Comparison of ENCODE assay signal across 17 cellular contexts in the genomic region with DNA sequence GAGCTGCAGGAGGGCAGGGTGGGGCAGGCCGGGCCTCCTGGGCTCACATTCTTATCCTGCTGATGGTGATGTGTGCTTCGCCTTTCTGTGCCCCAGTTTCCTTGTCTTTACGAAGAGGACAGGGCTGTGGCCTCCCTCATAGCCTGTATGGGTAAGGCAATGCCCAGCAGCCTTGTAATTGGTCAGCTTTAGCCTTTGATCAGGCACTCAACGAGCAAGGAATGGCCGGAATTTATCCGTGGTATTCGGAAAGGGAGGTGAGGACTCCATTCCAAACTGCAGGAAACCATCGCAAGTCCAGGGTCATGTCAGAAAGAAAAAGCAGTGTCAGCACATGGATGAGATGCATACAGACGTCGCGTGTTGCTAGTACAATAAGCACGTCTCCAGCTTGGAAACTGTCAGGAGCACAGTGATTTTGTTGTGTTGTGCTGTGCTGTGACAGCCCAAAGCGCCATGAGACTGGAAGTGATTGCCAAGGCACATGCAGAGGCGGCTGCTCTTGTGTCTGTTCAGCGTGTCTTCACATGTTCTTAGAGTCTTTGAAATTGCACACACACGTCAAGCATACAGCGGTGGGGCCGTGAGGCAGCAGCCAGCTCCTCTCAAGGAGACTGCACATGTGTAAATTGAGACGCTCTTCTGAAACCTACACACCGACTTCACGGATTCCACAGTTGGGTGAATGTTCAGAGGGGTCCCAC. TPM values are rescaled to one million over a fixed set of nuclear protein-coding genes. Genes with fewer than 3 reads are reported as not detected.
DNase-seq lines count a peak whose midpoint lies in the region; ATAC-seq, FAIRE-seq and TF ChIP-seq lines count a peak whose summit lies in the region.
"Had no signal": no experiment of that assay in that cellular context is flagged by ENCODE, and none has a peak within 500 bp of the region (broad histone marks: within the 10 kb centered on the region; RNA-seq: fewer than 3 reads in every experiment).

No MANE protein-coding gene starts in this region.

- no peak for FAIRE-seq in A549 (lab: Jason Lieb, UNC)
- FAIRE-seq: pancreas had no signal

- H3K27me3 ChIP-seq in NT2/D1 (ENCODE audit: insufficient read depth, insufficient read length): peaks cover 6% of the 10 kb centered on the region
- H3K27me3 ChIP-seq: gastroesophageal sphincter, pancreas had no signal

- H3K27me3 Mint-ChIP-seq in endothelial cell (ENCODE audit: unreplicated experiment): peaks cover 17% of the 10 kb centered on the region
- H3K27me3 Mint-ChIP-seq: activated naive CD8-positive, alpha-beta T cell had no signal

- H3K36me3 Mint-ChIP-seq in endothelial cell (ENCODE audit: low read depth, unreplicated experiment): peaks cover 30% of the 10 kb centered on the region

- POLR2A ChIA-PET in A549 (lab: Yijun Ruan, JAX): no interaction called here

- peaks cover 7% of the 10 kb centered on the region for H3K4me1 ChIP-seq in A549
- H3K4me1 ChIP-seq in NT2/D1 (ENCODE audit: insufficient read depth, insufficient read length): peaks cover 15% of the 10 kb centered on the region

- no peak for TF ChIP-seq RAD21 in A549 (conservative IDR thresholded peaks at IDR 0.05 in 1 of 2, IDR thresholded peaks at IDR 0.05 in 1 of 2)

- H3K27ac Mint-ChIP-seq in endothelial cell (ENCODE audit: unreplicated experiment): no peak overlapping the region
- H3K27ac Mint-ChIP-seq: activated naive CD8-positive, alpha-beta T cell had no signal

- H3K4me3 Mint-ChIP-seq in endothelial cell (ENCODE audit: unreplicated experiment): peak overlapping the region; percentile 31
- H3K4me3 Mint-ChIP-seq: activated naive CD8-positive, alpha-beta T cell had no signal

- 93% methylated on average over 20 of the region's 21 CpGs for WGBS in A549 (ENCODE audit: missing lambda C conversion rate)

- peaks cover 6% of the 10 kb centered on the region; the same call in 2 of the 3 replicates for H3K9me3 ChIP-seq in A549
- H3K9me3 ChIP-seq in NT2/D1 (ENCODE audit: insufficient read depth, low read length): peaks cover 19% of the 10 kb centered on the region; the same call in 1 of the 2 replicates
- H3K9me3 ChIP-seq: gastroesophageal sphincter, pancreas had no signal

- ATAC-seq in A549 (no peak; a peak in 2 of 6 replicates), HG03025 (IDR thresholded peaks at IDR 0.05; ENCODE audit: low FRiP score, unreplicated experiment) (no peak)
- ATAC-seq: gastroesophageal sphincter had no signal

- no peak overlapping the region for H3K4me2 ChIP-seq in A549

- no peak for TF ChIP-seq EP300 in A549 (IDR thresholded peaks at IDR 0.05)

- CTCF ChIA-PET in A549 (lab: Yijun Ruan, JAX): interaction anchor here (0.7 to 1.4 kb wide), 2 partner anchors 86 to 138 kb away, joined by 3 to 5 read pairs; no protein-coding TSS in a partner anchor

- TF ChIP-seq CTCF in A549 (IDR thresholded peaks at IDR 0.05) (no peak), endothelial cell (IDR thresholded peaks at IDR 0.05; ENCODE audit: unreplicated experiment) (no peak)

- H3K9ac ChIP-seq in NT2/D1 (ENCODE audit: insufficient read length, low read depth): no peak overlapping the region

- no peaks in the 10 kb centered on the region for H3K9me3 Mint-ChIP-seq in endothelial cell (ENCODE audit: unreplicated experiment)

- peaks cover 26% of the 10 kb centered on the region for H3K4me1 Mint-ChIP-seq in endothelial cell (ENCODE audit: unreplicated experiment)

- H3K4me3 ChIP-seq in A549 (no peak overlapping the region), NT2/D1 (ENCODE audit: insufficient read length, low read depth) (no peak overlapping the region)
- H3K4me3 ChIP-seq: gastroesophageal sphincter, pancreas, SK-N-MC had no signal

- peaks cover 70% of the 10 kb centered on the region for H3K36me3 ChIP-seq in NT2/D1 (ENCODE audit: insufficient read depth, insufficient read length, low read length)
- H3K36me3 ChIP-seq: pancreas had no signal

- H3K27ac ChIP-seq in A549: no peak overlapping the region
- H3K27ac ChIP-seq: gastroesophageal sphincter, pancreas, SK-N-MC had no signal

- TF ChIP-seq POLR2A in A549 (IDR thresholded peaks at IDR 0.05; ENCODE audit: low read length): no peak

- DNase-seq in A549 (ENCODE audit: low read depth in 1 of 2, low spot score in 1 of 2): no peak
- DNase-seq in NT2/D1 (ENCODE audit: low read depth, low spot score): peak; percentile 39
- no peak for DNase-seq in endothelial cell (ENCODE audit: low spot score)
- peak; percentile 54 for DNase-seq in medulla oblongata (ENCODE audit: extremely low spot score)
- no peak for DNase-seq in NCI-H2196 treated with DMSO at 0.1 percent for 48 hours (lab: John Stamatoyannopoulos, UW; ENCODE audit: unreplicated experiment)
- DNase-seq in NCI-H1105 treated with DMSO at 0.1 percent for 48 hours (lab: John Stamatoyannopoulos, UW): no peak
- DNase-seq in HUDEP-2 (lab: John Stamatoyannopoulos, UW; ENCODE audit: unreplicated experiment in 76 of 76): no peak
- DNase-seq: cortex of kidney; kidney glomerular epithelial cell; NCI-H2029; NK-92 treated with Interleukin-12 subunit alpha and Interleukin-12 subunit beta, amount 100 ng/mL, for 24 hours; stimulated activated CD8-positive, alpha-beta memory T cell treated with anti-CD3 and anti-CD28 coated beads, Interleukin-4, amount 100 ng/mL, for 48 hours had no signal

TF ChIP-seq in A549, 52 proteins besides CTCF, POLR2A, EP300 and RAD21:
- TF ChIP-seq MAFK (IDR thresholded peaks at IDR 0.05; ENCODE audit: partially characterized antibody): peak; percentile 74
- TF ChIP-seq RCOR1 (IDR thresholded peaks at IDR 0.05; ENCODE audit: low read depth, low read length): no peak

RNA-seq across cellular contexts. Expression of gene SS18L1, which starts 6.1 kb away (rescaled TPM):
- polyA plus RNA-seq in A549 (2011; rRNA removed) (7.4 and 7.5 TPM in 2 replicates), A549 (2017; fragmentation: RNase III; extraction: RNeasy Plus Mini Kit Qiagen cat#74134 plus additional on column Dnase treatment) (12.0 to 13.1 TPM (median 12.9 TPM) in 3 replicates)
- polyA plus RNA-seq in A549 (2012; cell fraction: cytosol; rRNA removed): 14.2 and 19.2 TPM in 2 replicates
- 42.3 and 66.6 TPM in 2 replicates for polyA plus RNA-seq in A549 (2012; cell fraction: nucleus; rRNA removed)
- 8.4 and 12.7 TPM in 2 replicates for polyA minus RNA-seq in A549 (2011; rRNA and poly(A)+ RNA removed)
- total RNA-seq in endothelial cell (ENCODE audit: unreplicated experiment): 17.5 TPM

RNA-seq across cellular contexts. Expression of gene PSMA7, which starts 6.5 kb away (rescaled TPM):
- polyA plus RNA-seq in A549 (2011; rRNA removed) (494 and 562 TPM in 2 replicates), A549 (2017; fragmentation: RNase III; extraction: RNeasy Plus Mini Kit Qiagen cat#74134 plus additional on column Dnase treatment) (496 to 535 TPM (median 511 TPM) in 3 replicates)
- polyA plus RNA-seq in A549 (2012; cell fraction: cytosol; rRNA removed): 893 and 1,062 TPM in 2 replicates
- polyA plus RNA-seq in A549 (2012; cell fraction: nucleus; rRNA removed): 797 and 808 TPM in 2 replicates
- polyA minus RNA-seq in A549 (2011; rRNA and poly(A)+ RNA removed): 208 and 235 TPM in 2 replicates
- total RNA-seq in endothelial cell (ENCODE audit: unreplicated experiment): 302 TPM

RNA-seq across cellular contexts. Expression of gene LSM14B, which starts 27.4 kb away (rescaled TPM):
- 18.3 and 22.7 TPM in 2 replicates for polyA plus RNA-seq in A549 (2011; rRNA removed)
- 29.0 and 41.2 TPM in 2 replicates for polyA plus RNA-seq in A549 (2012; cell fraction: cytosol; rRNA removed)
- 37.0 and 43.1 TPM in 2 replicates for polyA plus RNA-seq in A549 (2012; cell fraction: nucleus; rRNA removed)
- polyA plus RNA-seq in A549 (2017; fragmentation: RNase III; extraction: RNeasy Plus Mini Kit Qiagen cat#74134 plus additional on column Dnase treatment): 26.5 to 28.1 TPM (median 27.7 TPM) in 3 replicates
- polyA minus RNA-seq in A549 (2011; rRNA and poly(A)+ RNA removed): 19.9 and 20.3 TPM in 2 replicates
- total RNA-seq in endothelial cell (ENCODE audit: unreplicated experiment): 35.3 TPM

RNA-seq across cellular contexts. Expression of gene MTG2, which starts 33.1 kb away (rescaled TPM):
- polyA plus RNA-seq in A549 (2011; rRNA removed) (21.8 and 21.9 TPM in 2 replicates), A549 (2017; fragmentation: RNase III; extraction: RNeasy Plus Mini Kit Qiagen cat#74134 plus additional on column Dnase treatment) (25.3 to 28.7 TPM (median 25.7 TPM) in 3 replicates)
- 31.9 and 32.0 TPM in 2 replicates for polyA plus RNA-seq in A549 (2012; cell fraction: cytosol; rRNA removed)
- 44.3 and 54.0 TPM in 2 replicates for polyA plus RNA-seq in A549 (2012; cell fraction: nucleus; rRNA removed)
- polyA minus RNA-seq in A549 (2011; rRNA and poly(A)+ RNA removed): 14.9 and 17.7 TPM in 2 replicates
- total RNA-seq in endothelial cell (ENCODE audit: unreplicated experiment): 20.2 TPM

Comparison
In these comparisons a context has a peak if more than half of its experiments do, and no peak if none do; other contexts are left out.
1. DNase-seq: peak in NT2/D1 (single experiment) and medulla oblongata (single experiment); none in A549 (0 of 2), endothelial cell (single experiment), NCI-H2196 treated with DMSO at 0.1 percent for 48 hours (single experiment), NCI-H1105 treated with DMSO at 0.1 percent for 48 hours (single experiment) and HUDEP-2 (0 of 76).